23 cellular contexts compared by ENCODE assay signal in genomic region chr5:74992791-74993190, GRCh38. TPM values are rescaled to one million over a fixed set of nuclear protein-coding genes. Genes with fewer than 3 reads are reported as not detected.
"Had no signal": no experiment of that assay in that cellular context is flagged by ENCODE, and none has a peak within 500 bp of the region (broad histone marks: within the 10 kb centered on the region; RNA-seq: fewer than 3 reads in every experiment).

No MANE protein-coding gene starts in this region.

- H3K27me3 Mint-ChIP-seq: stimulated activated memory B cell treated with anti-CD40 and anti-IgM and Interleukin-4, amounts not matched to agents 10 μg/mL and 1 μg/mL and 100 μg/mL, for 72 hours; type B pancreatic cell had no signal

- H3K27ac Mint-ChIP-seq: immature natural killer cell; natural killer cell; stimulated activated memory B cell treated with anti-CD40 and anti-IgM and Interleukin-4, amounts not matched to agents 10 μg/mL and 1 μg/mL and 100 μg/mL, for 72 hours; type B pancreatic cell had no signal

- H3K27ac ChIP-seq: esophagus squamous epithelium, left lung, ovary, psoas muscle, sigmoid colon, spleen, testis, tibial artery had no signal

- H3K4me1 ChIP-seq: esophagus squamous epithelium, left lung, psoas muscle, sigmoid colon, spleen, testis, tibial artery had no signal

- H3K4me3 Mint-ChIP-seq: immature natural killer cell; natural killer cell; stimulated activated memory B cell treated with anti-CD40 and anti-IgM and Interleukin-4, amounts not matched to agents 10 μg/mL and 1 μg/mL and 100 μg/mL, for 72 hours; type B pancreatic cell had no signal

- H3K36me3 ChIP-seq: esophagus squamous epithelium, left lung, ovary, sigmoid colon, spleen, tibial artery had no signal

- H3K4me1 Mint-ChIP-seq: immature natural killer cell; natural killer cell; stimulated activated memory B cell treated with anti-CD40 and anti-IgM and Interleukin-4, amounts not matched to agents 10 μg/mL and 1 μg/mL and 100 μg/mL, for 72 hours had no signal

- H3K9me3 ChIP-seq: esophagus squamous epithelium, ovary, testis, tibial artery had no signal

- H3K4me3 ChIP-seq: esophagus squamous epithelium, left lung, ovary, psoas muscle, sigmoid colon, spleen, testis, tibial artery had no signal

- DNase-seq: cerebellar nuclear complex; cortex of kidney; esophagus squamous epithelium; hypothalamus; immature natural killer cell; islet precursor cell; left lung; natural killer cell; occipital lobe; ovary; posterior cingulate gyrus; psoas muscle; right cardiac atrium; sigmoid colon; spleen; stimulated activated CD4-positive, alpha-beta T cell treated with anti-CD3 and anti-CD28 coated beads, Interleukin-4, amount 100 ng/mL, for 4 hours; stimulated activated naive CD8-positive, alpha-beta T cell treated with anti-CD3 and anti-CD28 coated beads, Interleukin-15, Interleukin-2, amounts not matched to agents 100 U/mL and 50 U/mL, for 24 hours; substantia nigra; testis; tibial artery had no signal

- ATAC-seq: left lung; natural killer cell; psoas muscle; right cardiac atrium; stimulated activated memory B cell treated with anti-CD40 and anti-IgM and Interleukin-4, amounts not matched to agents 10 μg/mL and 1 μg/mL and 100 μg/mL, for 72 hours; stimulated activated naive CD8-positive, alpha-beta T cell treated with anti-CD3 and anti-CD28 coated beads, Interleukin-15, Interleukin-2, amounts not matched to agents 100 U/mL and 50 U/mL, for 24 hours had no signal

- H3K27me3 ChIP-seq: esophagus squamous epithelium, left lung, ovary, sigmoid colon, spleen, testis, tibial artery had no signal

- H3K9me3 Mint-ChIP-seq: natural killer cell, type B pancreatic cell had no signal

- H3K36me3 Mint-ChIP-seq: stimulated activated memory B cell treated with anti-CD40 and anti-IgM and Interleukin-4, amounts not matched to agents 10 μg/mL and 1 μg/mL and 100 μg/mL, for 72 hours; type B pancreatic cell had no signal

RNA-seq across cellular contexts. Expression of gene GCNT4, which starts 59.6 kb away (rescaled TPM):
- polyA plus RNA-seq: neural cell had no signal
